ENCODE assay signal across 19 cellular contexts in the genomic region with DNA sequence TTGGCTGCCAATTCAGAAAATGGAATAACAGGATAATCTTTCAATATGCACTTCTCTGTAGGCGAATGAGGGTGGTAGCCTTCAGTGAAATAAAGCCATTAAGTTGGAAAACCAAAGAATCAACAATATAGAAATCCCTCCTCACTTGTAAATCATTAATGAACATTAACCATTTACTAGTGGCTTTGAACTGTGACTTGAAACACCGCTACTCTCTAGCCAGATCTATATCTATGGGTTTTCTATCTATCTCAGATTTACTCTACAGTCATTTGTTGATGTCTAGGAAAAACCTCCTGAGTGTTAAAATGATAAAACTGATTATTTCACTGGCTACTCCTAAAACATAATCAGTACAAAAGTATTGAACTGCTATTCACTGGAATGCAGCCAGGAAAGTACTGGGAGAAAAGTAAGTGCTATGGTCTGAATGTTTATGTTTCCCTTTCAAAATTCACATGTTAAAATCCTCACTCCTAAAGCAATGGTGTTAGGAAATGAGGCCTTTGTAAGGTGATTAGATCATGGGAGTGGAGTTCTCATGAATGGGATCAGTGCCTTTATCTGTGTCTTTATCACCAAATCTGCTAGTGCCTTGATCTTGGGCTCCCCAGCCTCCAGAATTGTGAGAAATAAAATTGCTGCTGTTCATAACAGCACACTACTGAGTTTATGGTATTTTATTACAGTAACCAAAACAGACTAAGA. TPM values are rescaled to one million over a fixed set of nuclear protein-coding genes. Genes with fewer than 3 reads are reported as not detected.
A peak's percentile ranks its signal among the peaks of the same experiment; 100 is the strongest.
DNase-seq lines count a peak whose midpoint lies in the region; ATAC-seq and TF ChIP-seq lines count a peak whose summit lies in the region.
"Had no signal": no experiment of that assay in that cellular context is flagged by ENCODE, and none has a peak within 500 bp of the region (broad histone marks: within the 10 kb centered on the region; RNA-seq: fewer than 3 reads in every experiment).

No MANE protein-coding gene starts in this region.

- 56% methylated on average over 2 of the region's 2 CpGs for WGBS in hepatocyte (ENCODE audit: low lambda C conversion rate, missing lambda C conversion rate)

- no peaks in the 10 kb centered on the region for H4K20me1 ChIP-seq in hepatocyte (ENCODE audit: insufficient read depth, poor library complexity, severe bottlenecking)

- H3K4me1 ChIP-seq in hepatocyte (ENCODE audit: insufficient read depth): peaks cover 6% of the 10 kb centered on the region
- H3K4me1 ChIP-seq: heart right ventricle, uterus had no signal

- no peaks in the 10 kb centered on the region for H3K36me3 ChIP-seq in hepatocyte (replicated peaks; ENCODE audit: insufficient read depth, low read depth)
- H3K36me3 ChIP-seq: brain microvascular endothelial cell, heart right ventricle, uterus had no signal

- no peaks in the 10 kb centered on the region for H3K9me2 ChIP-seq in hepatocyte (replicated peaks; ENCODE audit: insufficient read depth)

- peak overlapping the region; percentile 13 for H3K27ac ChIP-seq in hepatocyte
- H3K27ac ChIP-seq: brain microvascular endothelial cell, heart right ventricle, uterus had no signal

- no peaks in the 10 kb centered on the region for H3K27me3 ChIP-seq in hepatocyte
- H3K27me3 ChIP-seq: brain microvascular endothelial cell, heart right ventricle, uterus had no signal

- no peak overlapping the region for H3K4me3 ChIP-seq in hepatocyte
- H3K4me3 ChIP-seq: heart right ventricle, uterus had no signal

- H3K4me2 ChIP-seq in hepatocyte: peak overlapping the region; percentile 55

- DNase-seq in hepatocyte (ENCODE audit: low spot score) (no peak), anterior cingulate cortex (lab: John Stamatoyannopoulos, UW) (no peak)
- no peak for DNase-seq in activated CD4-positive, alpha-beta T cell treated with anti-CD3 and anti-CD28 coated beads, Interleukin-2, amount 50 U/mL, for 4 hours
- no peak for DNase-seq in activated CD4-positive, CD25-positive, alpha-beta regulatory T cell (lab: John Stamatoyannopoulos, UW)
- DNase-seq: activated CD4-positive, alpha-beta T cell treated with anti-CD3 and anti-CD28 coated beads for 4 hours; brain microvascular endothelial cell; heart right ventricle; HFFc6; islet precursor cell; KG1; NCI-H1105 treated with DMSO at 0.1 percent for 48 hours; NCI-H510A; retina; T1000; uterus had no signal

- no peaks in the 10 kb centered on the region for H3K79me2 ChIP-seq in hepatocyte

- no peak for TF ChIP-seq CTCF in hepatocyte (IDR thresholded peaks at IDR 0.05; ENCODE audit: poor library complexity)

- ATAC-seq in GM18873 (IDR thresholded peaks at IDR 0.05; ENCODE audit: low FRiP score, unreplicated experiment) (peak; percentile 71), GM21528 (IDR thresholded peaks at IDR 0.05; ENCODE audit: low FRiP score, unreplicated experiment) (peak; percentile 76), HG03108 (IDR thresholded peaks at IDR 0.05; ENCODE audit: unreplicated experiment) (peak; percentile 68), GM18520 (IDR thresholded peaks at IDR 0.05; ENCODE audit: unreplicated experiment) (no peak)
- ATAC-seq: heart right ventricle had no signal

- no peaks in the 10 kb centered on the region for H3K9me3 ChIP-seq in hepatocyte (ENCODE audit: low read depth)
- H3K9me3 ChIP-seq: heart right ventricle, uterus had no signal

- no peak overlapping the region for H2AFZ ChIP-seq in hepatocyte

RNA-seq across cellular contexts. Expression of gene OXCT1, which starts 8.5 kb away (rescaled TPM):
- total RNA-seq in hepatocyte: 12.6 and 16.9 TPM in 2 replicates
- polyA plus RNA-seq in hepatocyte: 7.8 and 12.4 TPM in 2 replicates

RNA-seq across cellular contexts. Expression of gene RIMOC1, which starts 25.4 kb away (rescaled TPM):
- total RNA-seq in hepatocyte: 28.2 and 29.3 TPM in 2 replicates
- polyA plus RNA-seq in hepatocyte: 14.2 and 14.5 TPM in 2 replicates

RNA-seq across cellular contexts. Expression of gene FBXO4, which starts 46.3 kb away (rescaled TPM):
- 11.7 and 15.3 TPM in 2 replicates for total RNA-seq in hepatocyte
- polyA plus RNA-seq in hepatocyte: 8.3 and 10.3 TPM in 2 replicates
